In the genomic region with DNA sequence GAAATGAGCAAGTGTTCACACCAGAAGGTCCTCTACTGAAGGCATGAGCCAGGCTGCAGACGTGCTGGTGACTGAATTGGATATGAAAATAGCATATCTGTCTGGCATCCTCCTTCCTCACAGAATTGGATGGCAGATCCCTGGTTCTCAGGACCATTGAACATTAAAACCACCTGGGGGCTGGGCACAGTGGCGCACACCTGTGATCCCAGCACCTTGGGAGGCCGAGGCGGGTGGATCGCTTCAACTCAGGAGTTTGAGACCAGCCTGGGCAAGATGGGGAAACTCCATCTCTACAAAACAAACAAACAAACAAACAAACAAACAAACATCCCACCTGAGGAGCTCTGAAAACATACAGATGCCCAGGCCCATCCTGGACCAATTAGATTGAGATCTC, we compare ENCODE assay signal across 1 cellular context.
TF ChIP-seq lines count a peak whose summit lies in the region.

No MANE protein-coding gene starts in this region.

TF ChIP-seq in liver, 16 proteins besides CTCF, POLR2A, EP300 and RAD21 (continued from another document):
- TF ChIP-seq, protein P1, sequence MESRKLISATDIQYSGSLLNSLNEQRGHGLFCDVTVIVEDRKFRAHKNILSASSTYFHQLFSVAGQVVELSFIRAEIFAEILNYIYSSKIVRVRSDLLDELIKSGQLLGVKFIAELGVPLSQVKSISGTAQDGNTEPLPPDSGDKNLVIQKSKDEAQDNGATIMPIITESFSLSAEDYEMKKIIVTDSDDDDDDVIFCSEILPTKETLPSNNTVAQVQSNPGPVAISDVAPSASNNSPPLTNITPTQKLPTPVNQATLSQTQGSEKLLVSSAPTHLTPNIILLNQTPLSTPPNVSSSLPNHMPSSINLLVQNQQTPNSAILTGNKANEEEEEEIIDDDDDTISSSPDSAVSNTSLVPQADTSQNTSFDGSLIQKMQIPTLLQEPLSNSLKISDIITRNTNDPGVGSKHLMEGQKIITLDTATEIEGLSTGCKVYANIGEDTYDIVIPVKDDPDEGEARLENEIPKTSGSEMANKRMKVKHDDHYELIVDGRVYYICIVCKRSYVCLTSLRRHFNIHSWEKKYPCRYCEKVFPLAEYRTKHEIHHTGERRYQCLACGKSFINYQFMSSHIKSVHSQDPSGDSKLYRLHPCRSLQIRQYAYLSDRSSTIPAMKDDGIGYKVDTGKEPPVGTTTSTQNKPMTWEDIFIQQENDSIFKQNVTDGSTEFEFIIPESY (IDR thresholded peaks at IDR 0.05) = no peak
- TF ChIP-seq GABPA (IDR thresholded peaks at IDR 0.05 in 1 of 2, conservative IDR thresholded peaks at IDR 0.05 in 1 of 2) (no peak), SP1 (IDR thresholded peaks at IDR 0.05) (no peak), JUND (IDR thresholded peaks at IDR 0.05) (no peak), FOXA2 (IDR thresholded peaks at IDR 0.05) (no peak), TAF1 (conservative IDR thresholded peaks at IDR 0.05) (no peak)
- TF ChIP-seq, protein P2, sequence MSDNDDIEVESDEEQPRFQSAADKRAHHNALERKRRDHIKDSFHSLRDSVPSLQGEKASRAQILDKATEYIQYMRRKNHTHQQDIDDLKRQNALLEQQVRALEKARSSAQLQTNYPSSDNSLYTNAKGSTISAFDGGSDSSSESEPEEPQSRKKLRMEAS (IDR thresholded peaks at IDR 0.05) = no peak
